In the genomic region with DNA sequence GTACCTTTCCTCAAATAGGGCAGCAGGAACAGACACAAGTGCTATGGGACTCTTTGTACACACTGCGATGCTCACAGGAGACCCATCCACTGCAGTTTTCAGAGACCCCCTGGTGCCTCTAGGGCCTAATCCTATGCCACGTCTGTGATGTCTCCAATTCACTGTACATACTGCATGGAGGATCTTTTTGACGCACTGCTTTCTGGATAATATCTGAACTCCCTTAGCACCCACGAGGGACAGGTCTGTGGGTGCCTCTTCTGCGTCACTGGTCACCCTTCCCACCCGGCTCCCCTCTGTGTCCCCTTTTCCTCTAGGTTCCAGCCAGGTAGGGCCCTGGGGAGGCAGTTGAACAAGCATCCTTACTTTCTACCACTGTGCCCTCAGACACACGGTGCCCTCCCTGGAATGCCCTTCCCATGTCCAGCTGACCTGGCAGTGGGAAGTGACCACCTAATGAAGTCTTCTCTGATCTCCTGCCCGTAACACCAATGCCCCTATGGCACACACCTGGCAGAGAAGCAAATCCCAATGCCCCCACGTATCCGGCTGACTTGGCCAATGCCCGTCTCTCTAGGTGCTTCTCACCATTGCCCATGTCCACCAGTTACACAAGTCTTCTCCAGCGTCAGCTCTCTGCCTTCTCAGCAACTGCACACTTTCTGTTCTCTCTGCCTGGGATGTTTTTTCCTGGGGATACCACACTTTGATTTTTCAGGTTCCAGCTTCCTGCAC, we compare ENCODE assay signal across 14 cellular contexts. TPM values are rescaled to one million over a fixed set of nuclear protein-coding genes. Genes with fewer than 3 reads are reported as not detected.
DNase-seq lines count a peak whose midpoint lies in the region; ATAC-seq and TF ChIP-seq lines count a peak whose summit lies in the region.
"Had no signal": no experiment of that assay in that cellular context is flagged by ENCODE, and none has a peak within 500 bp of the region (broad histone marks: within the 10 kb centered on the region; RNA-seq: fewer than 3 reads in every experiment).

No MANE protein-coding gene starts in this region.

- peaks cover 2% of the 10 kb centered on the region for H3K27me3 Mint-ChIP-seq in activated naive CD4-positive, alpha-beta T cell treated with anti-CD3 and anti-CD28 coated beads, Interleukin-2, amount 50 U/mL, for 24 hours
- H3K27me3 Mint-ChIP-seq in endodermal cell (ENCODE audit: insufficient read depth) = no peaks in the 10 kb centered on the region
- H3K27me3 Mint-ChIP-seq in type B pancreatic cell = peaks cover 11% of the 10 kb centered on the region
- H3K27me3 Mint-ChIP-seq: CD4-positive, CD25-positive, alpha-beta regulatory T cell had no signal

- in situ Hi-C loops in Panc1 (cut with HindIII; ENCODE audit: low pct_unique_long_range_greater_than_20kb, low sequenced_read_pairs) = no loop called here

- H3K27me3 ChIP-seq in Panc1 (ENCODE audit: control insufficient read depth, insufficient read depth, low read length) = no peaks in the 10 kb centered on the region
- no peaks in the 10 kb centered on the region for H3K27me3 ChIP-seq in endodermal cell (ENCODE audit: control insufficient read depth, insufficient read depth, low read length, poor library complexity, severe bottlenecking)
- no peaks in the 10 kb centered on the region for H3K27me3 ChIP-seq in foreskin keratinocyte
- H3K27me3 ChIP-seq: BLaER1 treated with 17β-estradiol and CSF1 and Interleukin-3, amounts not matched to agents 10 nM and 100 nM had no signal

- peaks cover 13% of the 10 kb centered on the region for H3K4me1 ChIP-seq in Panc1 (ENCODE audit: control insufficient read depth, insufficient read depth, low read length)
- peaks cover 8% of the 10 kb centered on the region for H3K4me1 ChIP-seq in endodermal cell (ENCODE audit: control insufficient read depth, insufficient read depth, low read length)
- peaks cover 6% of the 10 kb centered on the region for H3K4me1 ChIP-seq in foreskin keratinocyte

- H3K9ac ChIP-seq in endodermal cell (ENCODE audit: extremely low read depth, low read length, poor library complexity, severe bottlenecking) = no peak overlapping the region
- H3K9ac ChIP-seq: BLaER1 treated with 17β-estradiol and CSF1 and Interleukin-3, amounts not matched to agents 10 nM and 100 nM had no signal

- H3K36me3 ChIP-seq in Panc1 (ENCODE audit: control insufficient read depth, insufficient read depth, low read length) (no peaks in the 10 kb centered on the region), endodermal cell (ENCODE audit: control insufficient read depth, insufficient read depth, low read length) (no peaks in the 10 kb centered on the region)
- H3K36me3 ChIP-seq: BLaER1 treated with 17β-estradiol and CSF1 and Interleukin-3, amounts not matched to agents 10 nM and 100 nM had no signal

- CTCF ChIA-PET in Panc1 (lab: Charles Lee) = no interaction called here

- no peak for DNase-seq in activated naive CD4-positive, alpha-beta T cell (lab: John Stamatoyannopoulos, UW)
- DNase-seq in Panc1 (ENCODE audit: low read depth, low spot score) (no peak), endodermal cell (peak; percentile 26), type B pancreatic cell (ENCODE audit: extremely low spot score, unreplicated experiment) (peak; percentile 50), foreskin keratinocyte (no peak), NCI-H510A (lab: John Stamatoyannopoulos, UW) (no peak)
- DNase-seq: ACHN; CD4-positive, CD25-positive, alpha-beta regulatory T cell; DMS53; GF-D8 had no signal

- WGBS in endodermal cell (ENCODE audit: insufficient coverage in 1 of 2, insufficient read length in 1 of 2), 2 experiments = 94% methylated on average over 9 to 12 of the region's 12 CpGs

- no peak overlapping the region for H3K4me3 Mint-ChIP-seq in activated naive CD4-positive, alpha-beta T cell treated with anti-CD3 and anti-CD28 coated beads, Interleukin-2, amount 50 U/mL, for 24 hours
- H3K4me3 Mint-ChIP-seq in endodermal cell (no peak overlapping the region), type B pancreatic cell (no peak overlapping the region)
- H3K4me3 Mint-ChIP-seq: CD4-positive, CD25-positive, alpha-beta regulatory T cell had no signal

- ATAC-seq in Panc1 = no peak
- ATAC-seq in foreskin keratinocyte = no peak
- ATAC-seq: HCT116 had no signal

- POLR2A ChIA-PET in Panc1 (lab: Charles Lee) = no interaction called here

- TF ChIP-seq CTCF in Panc1 (IDR thresholded peaks at IDR 0.05) = no peak
- TF ChIP-seq CTCF in endodermal cell (conservative IDR thresholded peaks at IDR 0.05) = no peak
- no peak for TF ChIP-seq CTCF in type B pancreatic cell (conservative IDR thresholded peaks at IDR 0.05)
- TF ChIP-seq CTCF in foreskin keratinocyte (conservative IDR thresholded peaks at IDR 0.05) = no peak

- peak overlapping the region; percentile 97 for H3K27ac ChIP-seq in Panc1 (ENCODE audit: low read length)
- H3K27ac ChIP-seq in endodermal cell (ENCODE audit: low read depth, low read length) = no peak overlapping the region
- no peak overlapping the region for H3K27ac ChIP-seq in foreskin keratinocyte
- H3K27ac ChIP-seq: BLaER1 treated with 17β-estradiol and CSF1 and Interleukin-3, amounts not matched to agents 10 nM and 100 nM had no signal

- no peaks in the 10 kb centered on the region for H3K9me3 Mint-ChIP-seq in activated naive CD4-positive, alpha-beta T cell treated with anti-CD3 and anti-CD28 coated beads, Interleukin-2, amount 50 U/mL, for 24 hours
- no peaks in the 10 kb centered on the region for H3K9me3 Mint-ChIP-seq in endodermal cell
- H3K9me3 Mint-ChIP-seq in type B pancreatic cell = no peaks in the 10 kb centered on the region

- H3K36me3 Mint-ChIP-seq in activated naive CD4-positive, alpha-beta T cell treated with anti-CD3 and anti-CD28 coated beads, Interleukin-2, amount 50 U/mL, for 24 hours = no peaks in the 10 kb centered on the region
- no peaks in the 10 kb centered on the region for H3K36me3 Mint-ChIP-seq in endodermal cell (ENCODE audit: low read depth)
- no peaks in the 10 kb centered on the region for H3K36me3 Mint-ChIP-seq in type B pancreatic cell
- H3K36me3 Mint-ChIP-seq: CD4-positive, CD25-positive, alpha-beta regulatory T cell had no signal

- H3K4me3 ChIP-seq in Panc1 (ENCODE audit: low read depth in 2 of 2, low read length in 2 of 2) (no peak overlapping the region), endodermal cell (ENCODE audit: low read length) (no peak overlapping the region)
- H3K4me3 ChIP-seq: BLaER1 treated with 17β-estradiol and CSF1 and Interleukin-3, amounts not matched to agents 10 nM and 100 nM had no signal

- H3K9me3 ChIP-seq in Panc1 (ENCODE audit: control insufficient read depth, insufficient read depth, low read depth, low read length) = no peaks in the 10 kb centered on the region
- H3K9me3 ChIP-seq in endodermal cell (ENCODE audit: control insufficient read depth, low read length) = no peaks in the 10 kb centered on the region
- H3K9me3 ChIP-seq: BLaER1 treated with 17β-estradiol and CSF1 and Interleukin-3, amounts not matched to agents 10 nM and 100 nM had no signal

- no TSS peak for BruUV-seq in Panc1 (replicated peaks; lab: Mats Ljungman, UMichigan)

- peak overlapping the region; percentile 3 for H3K27ac Mint-ChIP-seq in activated naive CD4-positive, alpha-beta T cell treated with anti-CD3 and anti-CD28 coated beads, Interleukin-2, amount 50 U/mL, for 24 hours
- H3K27ac Mint-ChIP-seq in endodermal cell = no peak overlapping the region
- no peak overlapping the region for H3K27ac Mint-ChIP-seq in type B pancreatic cell
- H3K27ac Mint-ChIP-seq: CD4-positive, CD25-positive, alpha-beta regulatory T cell had no signal

- intact Hi-C loops in Panc1 (cut with micrococcal nuclease; ENCODE audit: unreplicated experiment) = no loop called here

- no peaks in the 10 kb centered on the region for H3K4me1 Mint-ChIP-seq in activated naive CD4-positive, alpha-beta T cell treated with anti-CD3 and anti-CD28 coated beads, Interleukin-2, amount 50 U/mL, for 24 hours
- H3K4me1 Mint-ChIP-seq in endodermal cell (peaks cover 11% of the 10 kb centered on the region), type B pancreatic cell (ENCODE audit: unreplicated experiment) (no peaks in the 10 kb centered on the region)
- H3K4me1 Mint-ChIP-seq: CD4-positive, CD25-positive, alpha-beta regulatory T cell had no signal

RNA-seq across cellular contexts. Expression of a gene that starts 41.5 kb away (rescaled TPM):
- total RNA-seq in Panc1 (2021; ENCODE audit: unreplicated experiment) = 0.44 TPM
- polyA plus RNA-seq in Panc1 (2012; ENCODE audit: insufficient read length) = 0.47 TPM
- total RNA-seq in endodermal cell = 1 to 10 TPM in 1 of 2 donors, under 1 TPM in 1; 0.44 to 3.5 TPM
- polyA plus RNA-seq in endodermal cell (2013, experiment 1 of 2) = 0.18 TPM
- 0.17 TPM for polyA plus RNA-seq in endodermal cell (2013, experiment 2 of 2)
- not detected in 2 replicates for total RNA-seq in type B pancreatic cell (ENCODE audit: low replicate concordance)
- not detected in 2 replicates for total RNA-seq in foreskin keratinocyte
- polyA plus RNA-seq in foreskin keratinocyte = not detected in 2 replicates
- total RNA-seq: A172; CD4-positive, CD25-positive, alpha-beta regulatory T cell had no signal
- polyA plus RNA-seq: CD4-positive, CD25-positive, alpha-beta regulatory T cell had no signal

Comparison
In these comparisons a context has a peak if more than half of its experiments do, and no peak if none do; other contexts are left out.
1. DNase-seq: peak in endodermal cell (single experiment) and type B pancreatic cell (single experiment); none in activated naive CD4-positive, alpha-beta T cell (0 of 4), Panc1 (single experiment), foreskin keratinocyte (0 of 2) and NCI-H510A (single experiment).